Comparison of ENCODE assay signal across 1 cellular context in genomic region chr17:15562613-15563374, GRCh38.
A peak's percentile ranks its signal among the peaks of the same experiment; 100 is the strongest.
TF ChIP-seq lines count a peak whose summit lies in the region.

No MANE protein-coding gene starts in this region.

TF ChIP-seq in H1, 55 proteins besides CTCF, POLR2A, EP300 and RAD21:
- peak; percentile 56 for TF ChIP-seq PHF8 (conservative IDR thresholded peaks at IDR 0.05; ENCODE audit: low read depth, low read length)
